27 cellular contexts compared by ENCODE assay signal in the genomic region with DNA sequence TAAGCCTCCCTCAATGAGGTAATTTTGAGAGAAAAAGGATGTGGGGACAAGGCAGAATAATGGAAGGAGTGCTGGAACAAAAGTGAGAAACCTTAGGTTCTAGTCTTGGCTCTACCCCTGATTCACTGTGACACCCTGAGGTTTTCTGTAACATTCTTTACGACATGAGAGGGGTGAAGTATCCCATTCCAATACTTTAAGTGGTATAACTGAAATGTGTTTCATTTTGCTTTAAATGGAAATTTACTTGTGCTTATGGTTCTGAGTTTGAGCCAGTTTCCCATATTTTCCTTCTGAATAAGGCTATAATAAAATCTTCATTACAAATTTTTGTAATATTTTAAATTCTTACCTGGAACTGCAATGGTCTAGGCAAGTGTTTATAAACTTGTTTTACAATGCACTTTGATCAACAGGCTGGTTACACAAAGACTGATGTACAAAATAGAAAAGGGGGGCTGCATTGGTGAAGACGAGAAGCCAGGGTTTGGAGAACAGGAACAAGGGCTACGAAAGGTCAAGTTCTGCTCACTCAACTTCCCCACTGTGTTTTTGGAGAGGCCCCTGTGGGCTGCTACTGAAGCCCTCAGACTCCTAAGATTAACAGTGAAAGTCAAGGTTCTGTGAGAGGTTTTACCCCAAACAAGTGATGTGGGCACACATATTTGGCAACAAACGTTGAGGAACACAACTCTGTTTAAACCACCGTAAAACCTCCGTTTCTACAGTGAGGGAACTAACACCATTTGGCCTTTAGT.
A peak's percentile ranks its signal among the peaks of the same experiment; 100 is the strongest.
DNase-seq lines count a peak whose midpoint lies in the region; ATAC-seq, FAIRE-seq and TF ChIP-seq lines count a peak whose summit lies in the region.
"Had no signal": no experiment of that assay in that cellular context is flagged by ENCODE, and none has a peak within 500 bp of the region (broad histone marks: within the 10 kb centered on the region; RNA-seq: fewer than 3 reads in every experiment).

No MANE protein-coding gene starts in this region.

- H3K9ac ChIP-seq in SK-N-SH (no peak overlapping the region), astrocyte (ENCODE audit: low read length) (no peak overlapping the region)

- H3K27ac Mint-ChIP-seq in astrocyte (ENCODE audit: unreplicated experiment) = no peak overlapping the region
- H3K27ac Mint-ChIP-seq: activated CD4-positive, alpha-beta T cell treated with anti-CD3 and anti-CD28 coated beads, Interleukin-2, amount 10 ng/mL, durations not matched to agents 24 days and 14 days; B cell; naive B cell; stimulated activated naive CD8-positive, alpha-beta T cell treated with anti-CD3 and anti-CD28 coated beads, Interleukin-15, amount 100 ng/mL, for 72 hours had no signal

- POLR2A ChIA-PET in SK-N-SH (lab: Yijun Ruan, JAX) = no interaction called here

- no peaks in the 10 kb centered on the region for H4K20me1 ChIP-seq in SK-N-SH (ENCODE audit: insufficient read depth)
- no peaks in the 10 kb centered on the region for H4K20me1 ChIP-seq in astrocyte (ENCODE audit: insufficient read depth, low read length)

- no peaks in the 10 kb centered on the region for H3K36me3 Mint-ChIP-seq in astrocyte (ENCODE audit: low read depth, unreplicated experiment)
- H3K36me3 Mint-ChIP-seq: naive B cell had no signal

- H3K9me3 ChIP-seq in SK-N-SH (no peaks in the 10 kb centered on the region), astrocyte (ENCODE audit: insufficient read depth, low read depth, low read length) (no peaks in the 10 kb centered on the region), thoracic aorta (no peaks in the 10 kb centered on the region)
- H3K9me3 ChIP-seq: left ventricle myocardium inferior, tibial artery had no signal

- no peaks in the 10 kb centered on the region for H3K36me3 ChIP-seq in SK-N-SH (replicated peaks in 1 of 2; ENCODE audit: control insufficient read depth in 1 of 2, insufficient read depth in 2 of 2, low read length in 1 of 2)
- no peaks in the 10 kb centered on the region for H3K36me3 ChIP-seq in astrocyte (ENCODE audit: insufficient read depth, low read length)
- H3K36me3 ChIP-seq in thoracic aorta = no peaks in the 10 kb centered on the region
- H3K36me3 ChIP-seq: left ventricle myocardium inferior, tibial artery had no signal

- WGBS in SK-N-SH (ENCODE audit: low lambda C conversion rate) = 81% methylated on average over 6 of the region's 6 CpGs

- no peaks in the 10 kb centered on the region for H3K9me2 ChIP-seq in SK-N-SH

- DNase-seq in SK-N-SH (no peak), MV-4-11 (lab: John Stamatoyannopoulos, UW) (peak; percentile 75), astrocyte (ENCODE audit: low read depth) (peak; percentile 39), thoracic aorta (ENCODE audit: low spot score) (no peak), SW480 (ENCODE audit: low spot score) (no peak), putamen (ENCODE audit: low spot score) (no peak)
- DNase-seq: 8988T; activated CD4-positive, alpha-beta T cell treated with anti-CD3 and anti-CD28 coated beads, Interleukin-2, amount 10 ng/mL, durations not matched to agents 24 days and 14 days; activated effector memory CD4-positive, alpha-beta T cell treated with anti-CD3 and anti-CD28 coated beads, Interleukin-2, amount 50 U/mL, for 16 hours; activated T-cell treated with anti-CD3 and anti-CD28 coated beads, Interleukin-2, amount 50 U/mL, for 1 hour; DMS153; GDM1; hypothalamus; left ventricle myocardium inferior; naive B cell; NCI-H1417; NCI-H2081 treated with DMSO at 0.1 percent for 48 hours; NCI-H226; NCI-H69; nucleus accumbens; stimulated activated naive CD8-positive, alpha-beta T cell treated with anti-CD3 and anti-CD28 coated beads, Interleukin-15, amount 100 ng/mL, for 72 hours; T1000; tibial artery had no signal

- H3F3A ChIP-seq in SK-N-SH (replicated peaks; ENCODE audit: insufficient read depth) = no peaks in the 10 kb centered on the region

- no peak overlapping the region for H3K4me3 ChIP-seq in SK-N-SH (ENCODE audit: low read depth in 2 of 2, low read length in 1 of 2)
- no peak overlapping the region for H3K4me3 ChIP-seq in astrocyte (ENCODE audit: insufficient read depth, low read depth, low read length)
- peak overlapping the region; percentile 22 for H3K4me3 ChIP-seq in thoracic aorta
- H3K4me3 ChIP-seq: left ventricle myocardium inferior, tibial artery had no signal

- FAIRE-seq in astrocyte (lab: Jason Lieb, UNC) = no peak

- TF ChIP-seq EP300 in SK-N-SH (IDR thresholded peaks at IDR 0.05; ENCODE audit: borderline replicate concordance in 1 of 2, low read depth in 1 of 2, low read length in 1 of 2) = no peak

- no peaks in the 10 kb centered on the region for H3K27me3 ChIP-seq in SK-N-SH (ENCODE audit: insufficient read depth)
- H3K27me3 ChIP-seq in astrocyte (ENCODE audit: insufficient read depth, low read length) = no peaks in the 10 kb centered on the region
- H3K27me3 ChIP-seq in thoracic aorta (replicated peaks; ENCODE audit: insufficient read depth) = no peaks in the 10 kb centered on the region
- H3K27me3 ChIP-seq: tibial artery had no signal

- H3K4me3 Mint-ChIP-seq in astrocyte (ENCODE audit: unreplicated experiment) = no peak overlapping the region
- H3K4me3 Mint-ChIP-seq: activated CD4-positive, alpha-beta T cell treated with anti-CD3 and anti-CD28 coated beads, Interleukin-2, amount 10 ng/mL, durations not matched to agents 24 days and 14 days; B cell; central memory CD8-positive, alpha-beta T cell; naive B cell; stimulated activated naive CD8-positive, alpha-beta T cell treated with anti-CD3 and anti-CD28 coated beads, Interleukin-15, amount 100 ng/mL, for 72 hours had no signal

- no peaks in the 10 kb centered on the region; a peak in 2 of 4 replicates for H3K4me1 ChIP-seq in SK-N-SH (ENCODE audit: control insufficient read depth in 1 of 2, insufficient read depth in 2 of 2, low read depth in 1 of 2, low read length in 1 of 2)
- H3K4me1 ChIP-seq in astrocyte (ENCODE audit: insufficient read depth, low read length) = no peaks in the 10 kb centered on the region
- H3K4me1 ChIP-seq in thoracic aorta (ENCODE audit: control insufficient read depth in 1 of 2, low read depth in 2 of 2) = peaks cover 8 to 23% of the 10 kb centered on the region in 2 donors
- H3K4me1 ChIP-seq: left ventricle myocardium inferior had no signal

- H3K4me2 ChIP-seq in SK-N-SH (no peak overlapping the region), astrocyte (ENCODE audit: low read length) (no peak overlapping the region)

- no peaks in the 10 kb centered on the region for H3K27me3 Mint-ChIP-seq in astrocyte (ENCODE audit: low read depth, unreplicated experiment)
- H3K27me3 Mint-ChIP-seq: B cell; central memory CD8-positive, alpha-beta T cell had no signal

- no peak overlapping the region for H3K27ac ChIP-seq in SK-N-SH (ENCODE audit: low read depth in 2 of 2, low read length in 1 of 2)
- no peak overlapping the region for H3K27ac ChIP-seq in astrocyte (ENCODE audit: low read depth, low read length)
- H3K27ac ChIP-seq in thoracic aorta = no peak overlapping the region
- H3K27ac ChIP-seq: left ventricle myocardium inferior, tibial artery had no signal

- ATAC-seq in SK-N-SH treated with all-trans-retinoic acid at 6 μM for 48 hours (peak; percentile 61), thoracic aorta (ENCODE audit: insufficient number of reproducible peaks, low FRiP score, low read depth) (no peak), GM19455 (IDR thresholded peaks at IDR 0.05; ENCODE audit: unreplicated experiment) (no peak)
- ATAC-seq: stimulated activated naive CD8-positive, alpha-beta T cell treated with anti-CD3 and anti-CD28 coated beads, Interleukin-15, amount 100 ng/mL, for 72 hours had no signal

- peaks cover 7% of the 10 kb centered on the region for H3K4me1 Mint-ChIP-seq in astrocyte (ENCODE audit: low read depth, unreplicated experiment)
- H3K4me1 Mint-ChIP-seq: activated CD4-positive, alpha-beta T cell treated with anti-CD3 and anti-CD28 coated beads, Interleukin-2, amount 10 ng/mL, durations not matched to agents 24 days and 14 days; B cell; central memory CD8-positive, alpha-beta T cell; naive B cell; stimulated activated naive CD8-positive, alpha-beta T cell treated with anti-CD3 and anti-CD28 coated beads, Interleukin-15, amount 100 ng/mL, for 72 hours had no signal

- H3K9me3 Mint-ChIP-seq in astrocyte (ENCODE audit: unreplicated experiment) = no peaks in the 10 kb centered on the region
- H3K9me3 Mint-ChIP-seq: activated CD4-positive, alpha-beta T cell treated with anti-CD3 and anti-CD28 coated beads, Interleukin-2, amount 10 ng/mL, durations not matched to agents 24 days and 14 days; central memory CD8-positive, alpha-beta T cell; stimulated activated naive CD8-positive, alpha-beta T cell treated with anti-CD3 and anti-CD28 coated beads, Interleukin-15, amount 100 ng/mL, for 72 hours had no signal

- H2AFZ ChIP-seq in SK-N-SH (ENCODE audit: low read depth) (no peak overlapping the region; the same call in 1 of the 2 replicates), astrocyte (ENCODE audit: low read depth, low read length) (no peak overlapping the region)

- TF ChIP-seq CTCF in SK-N-SH (IDR thresholded peaks at IDR 0.05) (no peak), astrocyte (IDR thresholded peaks at IDR 0.05; ENCODE audit: insufficient read depth, low read depth, low read length) (no peak), thoracic aorta (IDR thresholded peaks at IDR 0.05) (no peak)

- CTCF ChIA-PET in SK-N-SH (lab: Yijun Ruan, JAX) = no interaction called here

- no peak for TF ChIP-seq RAD21 in SK-N-SH (IDR thresholded peaks at IDR 0.05; ENCODE audit: low read length)

- H3K79me2 ChIP-seq in SK-N-SH (ENCODE audit: insufficient read depth) (no peaks in the 10 kb centered on the region), astrocyte (ENCODE audit: insufficient read depth, low read length) (no peaks in the 10 kb centered on the region)

TF ChIP-seq in SK-N-SH treated with all-trans-retinoic acid at 6 μM for 48 hours, 23 proteins besides CTCF, POLR2A, EP300 and RAD21 (continues in another document):
- TF ChIP-seq ZC3H10 (CRISPR knock-in tag; IDR thresholded peaks at IDR 0.05) (no peak), TOX (CRISPR knock-in tag; IDR thresholded peaks at IDR 0.05; ENCODE audit: borderline replicate concordance) (no peak), OSR1 (CRISPR knock-in tag; IDR thresholded peaks at IDR 0.05) (no peak), PPARA (CRISPR knock-in tag; IDR thresholded peaks at IDR 0.05; ENCODE audit: borderline replicate concordance) (no peak), BACH2 (CRISPR knock-in tag; IDR thresholded peaks at IDR 0.05; ENCODE audit: borderline replicate concordance) (no peak), GLIS3 (CRISPR knock-in tag; IDR thresholded peaks at IDR 0.05) (no peak)

TF ChIP-seq in SK-N-SH, 30 proteins besides CTCF, POLR2A, EP300 and RAD21:
- no peak for TF ChIP-seq YY1 (IDR thresholded peaks at IDR 0.05; ENCODE audit: low read depth)

Comparison
In these comparisons a context has a peak if more than half of its experiments do, and no peak if none do; other contexts are left out.
1. DNase-seq: peak in MV-4-11 (single experiment) and astrocyte (single experiment); none in SK-N-SH (single experiment), thoracic aorta (single experiment), SW480 (single experiment) and putamen (single experiment).